ENCODE assay signal across 8 cellular contexts in the genomic region with DNA sequence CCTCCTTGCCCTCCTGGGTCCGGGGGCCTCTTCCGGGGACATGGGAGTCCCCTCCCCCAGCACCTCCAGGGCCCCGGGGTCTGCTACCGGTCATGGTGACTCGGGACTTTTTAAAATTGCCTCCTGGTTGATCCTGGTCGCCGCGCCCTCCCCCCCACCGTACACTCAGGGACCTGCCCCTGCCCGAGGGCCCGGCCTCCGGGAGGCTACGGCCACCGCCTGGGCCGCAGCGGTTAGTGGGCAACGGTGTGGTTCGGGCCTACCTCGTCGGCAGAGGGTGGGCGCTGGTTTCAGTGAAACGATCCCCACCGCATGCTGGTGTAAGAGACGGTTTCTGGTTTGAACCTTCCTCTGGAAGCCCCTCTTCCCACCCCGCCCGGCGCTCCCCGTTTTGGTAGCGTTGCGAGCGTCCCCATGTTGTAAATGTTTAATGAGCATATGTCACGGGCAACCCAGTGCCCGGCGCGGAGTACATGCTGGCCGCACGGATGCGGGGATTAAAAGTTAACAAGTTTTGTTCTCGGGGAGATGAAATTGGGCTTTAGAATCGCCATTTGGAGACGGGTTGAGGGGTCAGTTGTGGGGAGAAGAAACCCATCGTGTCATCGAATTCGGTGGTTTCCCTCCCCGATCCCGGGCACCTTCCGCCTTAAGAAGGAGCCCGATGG. TPM values are rescaled to one million over a fixed set of nuclear protein-coding genes. Genes with fewer than 3 reads are reported as not detected.
A peak's percentile ranks its signal among the peaks of the same experiment; 100 is the strongest.
DNase-seq lines count a peak whose midpoint lies in the region; ATAC-seq and TF ChIP-seq lines count a peak whose summit lies in the region.

No MANE protein-coding gene starts in this region.

- H3K4me3 ChIP-seq in GM12865 (ENCODE audit: low read depth, low read length) (peak overlapping the region; percentile 74), right atrium auricular region (peak overlapping the region; percentile 95), retinal pigment epithelial cell (ENCODE audit: low read length) (peak overlapping the region; percentile 74)

- peak overlapping the region; percentile 99 to 100 for H3K27ac ChIP-seq in right atrium auricular region

- no peaks in the 10 kb centered on the region for H3K27me3 ChIP-seq in right atrium auricular region

- H3K36me3 Mint-ChIP-seq in activated naive CD4-positive, alpha-beta T cell treated with anti-CD3 and anti-CD28 coated beads, Interleukin-2, amount 50 U/mL, for 72 hours = peaks cover 12 to 14% of the 10 kb centered on the region in 2 donors

- H3K9me3 ChIP-seq in right atrium auricular region = no peaks in the 10 kb centered on the region

- H3K4me1 ChIP-seq in right atrium auricular region = peaks cover 2 to 57% of the 10 kb centered on the region in 2 donors

- no peaks in the 10 kb centered on the region for H3K9me3 Mint-ChIP-seq in activated naive CD4-positive, alpha-beta T cell treated with anti-CD3 and anti-CD28 coated beads, Interleukin-2, amount 50 U/mL, for 72 hours

- DNase-seq in GM12865 (ENCODE audit: low read depth) (peak; percentile 53), RPMI7951 (ENCODE audit: low read depth) (peak; percentile 29), right atrium auricular region (ENCODE audit: low spot score) (no peak), retinal pigment epithelial cell (ENCODE audit: low read depth) (no peak), NCI-H1105 (lab: John Stamatoyannopoulos, UW) (no peak)
- peak; percentile 27 to 61 for DNase-seq in activated naive CD4-positive, alpha-beta T cell treated with anti-CD3 and anti-CD28 coated beads, Interleukin-2, amount 50 U/mL, for 72 hours (ENCODE audit: low spot score in 2 of 2)

- no peak for ATAC-seq in activated naive CD4-positive, alpha-beta T cell treated with anti-CD3 and anti-CD28 coated beads, Interleukin-2, amount 50 U/mL, for 72 hours
- ATAC-seq in GM18873 (IDR thresholded peaks at IDR 0.05; ENCODE audit: low FRiP score, unreplicated experiment) (no peak), HG03039 (IDR thresholded peaks at IDR 0.05; ENCODE audit: unreplicated experiment) (no peak)

- H3K27ac Mint-ChIP-seq in activated naive CD4-positive, alpha-beta T cell treated with anti-CD3 and anti-CD28 coated beads, Interleukin-2, amount 50 U/mL, for 72 hours = peak overlapping the region; percentile 91 to 99

- TF ChIP-seq CTCF in GM12865 (IDR thresholded peaks at IDR 0.05; ENCODE audit: insufficient read depth, low read depth, low read length, missing control alignments) = no peak
- no peak for TF ChIP-seq CTCF in right atrium auricular region (IDR thresholded peaks at IDR 0.05)
- TF ChIP-seq CTCF in retinal pigment epithelial cell (conservative IDR thresholded peaks at IDR 0.05; ENCODE audit: low read depth, low read length) = no peak

- H3K36me3 ChIP-seq in right atrium auricular region = no peaks in the 10 kb centered on the region

RNA-seq across cellular contexts. Expression of a gene that starts 1.2 kb away (rescaled TPM):
- 32.4 and 33.5 TPM in 2 replicates for total RNA-seq in RPMI7951 (2014; rRNA removed; shearing (Covaris generic))
- total RNA-seq in activated naive CD4-positive, alpha-beta T cell treated with anti-CD3 and anti-CD28 coated beads, Interleukin-2, amount 50 U/mL, for 72 hours = 100 to 1,000 TPM; 172 to 231 TPM
- 10 to 100 TPM; 92.4 to 98.1 TPM for total RNA-seq in right atrium auricular region

Comparison
In these comparisons a context has a peak if more than half of its experiments do, and no peak if none do; other contexts are left out.
1. DNase-seq: peak in GM12865 (single experiment), RPMI7951 (single experiment) and activated naive CD4-positive, alpha-beta T cell treated with anti-CD3 and anti-CD28 coated beads, Interleukin-2, amount 50 U/mL, for 72 hours (2 of 2); none in right atrium auricular region (single experiment), retinal pigment epithelial cell (single experiment) and NCI-H1105 (single experiment).
2. Peak in every context shown above with its lines, with median percentiles within 50 percentile points of each other: H3K4me3 ChIP-seq.